ENCODE assay signal across 15 cellular contexts in genomic region chr4:78557841-78558240, GRCh38.
"Had no signal": no experiment of that assay in that cellular context is flagged by ENCODE, and none has a peak within 500 bp of the region (broad histone marks: within the 10 kb centered on the region; RNA-seq: fewer than 3 reads in every experiment).

No MANE protein-coding gene starts in this region.

- DNase-seq: activated CD4-positive, alpha-beta T cell treated with anti-CD3 and anti-CD28 coated beads for 36 hours; activated CD8-positive, alpha-beta memory T cell treated with anti-CD3 and anti-CD28 coated beads, Interleukin-2, amount 50 U/mL, for 48 hours; activated CD8-positive, alpha-beta T cell treated with anti-CD3 and anti-CD28 coated beads, Interleukin-2, amount 10 ng/mL, durations not matched to agents 7 days and 5 days; activated naive CD4-positive, alpha-beta T cell treated with anti-CD3 and anti-CD28 coated beads for 36 hours; caudate nucleus; colonic mucosa; effector CD4-positive, alpha-beta T cell; hypothalamus; sigmoid colon; stimulated activated CD4-positive, alpha-beta T cell treated with anti-CD3 and anti-CD28 coated beads, Interleukin-12 subunit alpha, Interleukin-12 subunit beta, amount 100 ng/mL, for 4 hours; stimulated activated naive CD4-positive, alpha-beta T cell treated with Interleukin-2 at 50 U/mL for 16 hours; T-helper 9 cell had no signal

- H3K27ac ChIP-seq: colonic mucosa, suprapubic skin had no signal

- ATAC-seq: activated CD4-positive, alpha-beta T cell treated with anti-CD3 and anti-CD28 coated beads for 36 hours; activated CD8-positive, alpha-beta T cell treated with anti-CD3 and anti-CD28 coated beads, Interleukin-2, amount 10 ng/mL, durations not matched to agents 7 days and 5 days had no signal

- H3K36me3 ChIP-seq: colonic mucosa, sigmoid colon, suprapubic skin had no signal

- H3K4me1 Mint-ChIP-seq: activated CD4-positive, alpha-beta T cell treated with anti-CD3 and anti-CD28 coated beads for 36 hours; memory B cell had no signal

- H3K4me3 Mint-ChIP-seq: activated CD4-positive, alpha-beta T cell treated with anti-CD3 and anti-CD28 coated beads for 36 hours; activated CD8-positive, alpha-beta T cell treated with anti-CD3 and anti-CD28 coated beads, Interleukin-2, amount 10 ng/mL, durations not matched to agents 7 days and 5 days; activated naive CD4-positive, alpha-beta T cell treated with anti-CD3 and anti-CD28 coated beads for 36 hours; memory B cell; nephron had no signal

- H3K4me1 ChIP-seq: colonic mucosa had no signal

- H3K27me3 ChIP-seq: colonic mucosa, sigmoid colon, suprapubic skin had no signal

- H3K4me3 ChIP-seq: colonic mucosa, sigmoid colon, suprapubic skin had no signal

- H3K9me3 Mint-ChIP-seq: activated naive CD4-positive, alpha-beta T cell treated with anti-CD3 and anti-CD28 coated beads for 36 hours; memory B cell; nephron had no signal

- H3K36me3 Mint-ChIP-seq: memory B cell had no signal

- H3K9me3 ChIP-seq: colonic mucosa, sigmoid colon, suprapubic skin had no signal

- H3K27ac Mint-ChIP-seq: activated CD4-positive, alpha-beta T cell treated with anti-CD3 and anti-CD28 coated beads for 36 hours; activated CD8-positive, alpha-beta T cell treated with anti-CD3 and anti-CD28 coated beads, Interleukin-2, amount 10 ng/mL, durations not matched to agents 7 days and 5 days; activated naive CD4-positive, alpha-beta T cell treated with anti-CD3 and anti-CD28 coated beads for 36 hours; memory B cell; nephron had no signal
